ENCODE assay signal across 4 cellular contexts in the genomic region with DNA sequence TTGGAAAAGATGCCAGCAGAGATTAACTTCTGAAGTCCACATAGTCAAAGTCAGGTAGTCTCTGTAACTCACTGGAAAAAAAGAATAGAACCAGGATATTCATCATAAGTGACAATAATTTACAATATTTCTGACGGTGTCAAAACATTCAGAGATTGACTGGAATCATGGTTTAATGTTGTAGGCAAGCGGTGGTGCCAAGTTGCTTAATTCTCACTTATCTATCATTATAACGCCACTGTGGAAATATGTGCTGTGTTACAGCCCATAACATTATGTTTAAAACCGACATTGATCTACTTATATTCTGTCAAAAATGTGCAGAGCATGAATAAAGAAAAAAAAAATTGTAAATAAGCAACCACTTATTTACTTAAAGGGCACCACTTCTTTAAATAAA.
"Had no signal": no experiment of that assay in that cellular context is flagged by ENCODE, and none has a peak within 500 bp of the region (broad histone marks: within the 10 kb centered on the region; RNA-seq: fewer than 3 reads in every experiment).

No MANE protein-coding gene starts in this region.

- H3K27ac ChIP-seq: HL-60, KMS-11 had no signal

- H3K4me2 ChIP-seq: KMS-11 had no signal

- H3K4me3 ChIP-seq: K562 had no signal

- ATAC-seq: HepG2, K562 had no signal

- H3K9ac ChIP-seq: KMS-11 had no signal
